Comparison of ENCODE assay signal across 21 cellular contexts in the genomic region with DNA sequence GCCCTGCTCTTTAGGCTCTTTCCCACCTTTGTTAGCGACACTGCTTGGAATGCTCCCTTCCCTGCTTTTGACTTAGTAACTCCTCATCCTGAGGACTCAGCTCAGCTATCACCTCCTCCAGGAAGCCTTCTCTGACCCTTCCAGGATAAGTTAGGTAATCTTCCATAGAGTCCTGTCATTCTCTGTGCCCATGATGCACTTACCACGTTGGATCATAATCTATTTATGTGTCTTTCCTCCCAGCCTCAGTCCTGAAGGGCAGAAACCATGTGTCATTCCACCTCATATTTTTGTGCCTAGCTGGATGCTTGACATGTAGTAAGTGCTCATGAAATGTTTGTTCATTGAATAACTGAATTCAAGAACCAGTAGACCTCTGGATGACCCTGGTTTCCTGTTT. TPM values are rescaled to one million over a fixed set of nuclear protein-coding genes. Genes with fewer than 3 reads are reported as not detected.
DNase-seq lines count a peak whose midpoint lies in the region; ATAC-seq, FAIRE-seq and TF ChIP-seq lines count a peak whose summit lies in the region.
"Had no signal": no experiment of that assay in that cellular context is flagged by ENCODE, and none has a peak within 500 bp of the region (broad histone marks: within the 10 kb centered on the region; RNA-seq: fewer than 3 reads in every experiment).

No MANE protein-coding gene starts in this region.

- no peak for TF ChIP-seq RAD21 in A549 (conservative IDR thresholded peaks at IDR 0.05 in 1 of 2, IDR thresholded peaks at IDR 0.05 in 1 of 2)

- no peak for ATAC-seq in A549
- no peak for ATAC-seq in CD4-positive, alpha-beta T cell (ENCODE audit: poor library complexity)
- peak; percentile 20 for ATAC-seq in activated CD8-positive, alpha-beta T cell treated with anti-CD3 and anti-CD28 coated beads, Interleukin-2, amount 10 ng/mL, durations not matched to agents 7 days and 5 days
- ATAC-seq: activated CD4-positive, CD25-positive, alpha-beta regulatory T cell treated with anti-CD3 and anti-CD28 coated beads, Interleukin-2, amount 50 U/mL, for 24 hours; sciatic nerve had no signal

- H3K4me3 ChIP-seq in A549 = no peak overlapping the region

- no peaks in the 10 kb centered on the region for H3K9me3 ChIP-seq in A549
- no peaks in the 10 kb centered on the region for H3K9me3 ChIP-seq in CD4-positive, alpha-beta T cell (ENCODE audit: control insufficient read depth, low read length)

- H3K4me1 Mint-ChIP-seq in CD4-positive, alpha-beta T cell (ENCODE audit: low read depth) = peaks cover 76% of the 10 kb centered on the region
- H3K4me1 Mint-ChIP-seq in activated CD8-positive, alpha-beta T cell treated with anti-CD3 and anti-CD28 coated beads, Interleukin-2, amount 10 ng/mL, durations not matched to agents 7 days and 5 days (ENCODE audit: low read depth) = peaks cover 73% of the 10 kb centered on the region
- H3K4me1 Mint-ChIP-seq in immature natural killer cell = peaks cover 0 to 1% of the 10 kb centered on the region in 2 donors

- H3K36me3 Mint-ChIP-seq in CD4-positive, alpha-beta T cell (ENCODE audit: low read depth) = peaks cover 61% of the 10 kb centered on the region
- H3K36me3 Mint-ChIP-seq in activated CD8-positive, alpha-beta T cell treated with anti-CD3 and anti-CD28 coated beads, Interleukin-2, amount 10 ng/mL, durations not matched to agents 7 days and 5 days (ENCODE audit: low read depth) = peaks cover 61% of the 10 kb centered on the region
- peaks cover 9 to 11% (median 9%) of the 10 kb centered on the region in 3 donors for H3K36me3 Mint-ChIP-seq in immature natural killer cell

- H3K9me3 Mint-ChIP-seq in CD4-positive, alpha-beta T cell = no peaks in the 10 kb centered on the region
- H3K9me3 Mint-ChIP-seq in activated CD8-positive, alpha-beta T cell treated with anti-CD3 and anti-CD28 coated beads, Interleukin-2, amount 10 ng/mL, durations not matched to agents 7 days and 5 days (ENCODE audit: insufficient read depth) = no peaks in the 10 kb centered on the region
- H3K9me3 Mint-ChIP-seq in immature natural killer cell = no peaks in the 10 kb centered on the region

- H3K4me1 ChIP-seq in A549 = peaks cover 15% of the 10 kb centered on the region

- H3K27me3 Mint-ChIP-seq in CD4-positive, alpha-beta T cell = no peaks in the 10 kb centered on the region
- H3K27me3 Mint-ChIP-seq in activated CD8-positive, alpha-beta T cell treated with anti-CD3 and anti-CD28 coated beads, Interleukin-2, amount 10 ng/mL, durations not matched to agents 7 days and 5 days (ENCODE audit: low read depth) = no peaks in the 10 kb centered on the region
- H3K27me3 Mint-ChIP-seq in immature natural killer cell (ENCODE audit: low read depth in 3 of 3) = peaks cover 0 to 38% (median 15%) of the 10 kb centered on the region in 3 donors

- no peak for TF ChIP-seq EP300 in A549 (IDR thresholded peaks at IDR 0.05)

- intact Hi-C loops in CD4-positive, alpha-beta T cell (cut with DNase I, micrococcal nuclease) = loop anchor here in 1 of 2 experiments (2.0 to 5.0 kb wide), 2 partner anchors 22 to 37 kb away; a partner anchor contains a TSS

- H3K4me3 Mint-ChIP-seq in CD4-positive, alpha-beta T cell = peak overlapping the region; percentile 47
- peak overlapping the region; percentile 12 for H3K4me3 Mint-ChIP-seq in activated CD8-positive, alpha-beta T cell treated with anti-CD3 and anti-CD28 coated beads, Interleukin-2, amount 10 ng/mL, durations not matched to agents 7 days and 5 days
- peak overlapping the region; percentile 29 to 82 (median 63) for H3K4me3 Mint-ChIP-seq in immature natural killer cell

- POLR2A ChIA-PET in A549 (lab: Yijun Ruan, JAX) (no interaction called here), GM10248 (lab: Yijun Ruan, JAX) (no interaction called here)
- POLR2A ChIA-PET in CD4-positive, alpha-beta T cell (lab: Charles Lee) = interaction anchor here (1.1 to 2.6 kb wide), 4 partner anchors 11 to 45 kb away, joined by 4 to 14 read pairs (median 4); no protein-coding TSS in a partner anchor
- POLR2A ChIA-PET in activated CD8-positive, alpha-beta T cell treated with anti-CD3 and anti-CD28 coated beads, Interleukin-2, amount 10 ng/mL, durations not matched to agents 7 days and 5 days (lab: Charles Lee) = interaction anchor here (1.1 kb wide), 1 partner anchor 12 kb away, joined by 3 read pairs; no protein-coding TSS in a partner anchor

- FAIRE-seq in A549 (lab: Jason Lieb, UNC) = no peak
- FAIRE-seq: GM18507, H54 had no signal

- DNase-seq in A549 (ENCODE audit: low read depth in 1 of 2, low spot score in 1 of 2) = no peak
- DNase-seq in CD4-positive, alpha-beta T cell = no peak
- DNase-seq in activated CD8-positive, alpha-beta T cell treated with anti-CD3 and anti-CD28 coated beads, Interleukin-2, amount 10 ng/mL, durations not matched to agents 7 days and 5 days = no peak
- no peak for DNase-seq in immature natural killer cell
- DNase-seq in C1 segment of cervical spinal cord (lab: John Stamatoyannopoulos, UW) = no peak
- no peak for DNase-seq in stimulated activated CD4-positive, alpha-beta T cell treated with anti-CD3 and anti-CD28 coated beads, Interleukin-4, amount 100 ng/mL, for 24 hours
- no peak for DNase-seq in NCI-H1417 (lab: John Stamatoyannopoulos, UW)
- DNase-seq in GM10248 (ENCODE audit: extremely low spot score) = no peak
- DNase-seq: activated T-cell treated with anti-CD3 and anti-CD28 coated beads, Interleukin-2, amount 50 U/mL, for 1 hour; AML-193; anterior cingulate cortex; foreskin fibroblast; NCI-H748 treated with DMSO at 0.1 percent for 48 hours; SIG-M5; stimulated activated CD4-positive, alpha-beta T cell treated with anti-CD3 and anti-CD28 coated beads, Interleukin-1b, Interleukin-23, amount 100 ng/mL, for 48 hours; T-helper 9 cell had no signal

- H3K27ac ChIP-seq in A549 = no peak overlapping the region
- H3K27ac ChIP-seq in CD4-positive, alpha-beta T cell (ENCODE audit: low read depth, low read length) = no peak overlapping the region
- H3K27ac ChIP-seq: HL-60 had no signal

- no peaks in the 10 kb centered on the region for H3K27me3 ChIP-seq in CD4-positive, alpha-beta T cell (ENCODE audit: control insufficient read depth, insufficient read depth, low read length)

- CTCF ChIA-PET in A549 (lab: Yijun Ruan, JAX) = no interaction called here
- CTCF ChIA-PET in CD4-positive, alpha-beta T cell (lab: Charles Lee) = no interaction called here
- CTCF ChIA-PET in activated CD8-positive, alpha-beta T cell treated with anti-CD3 and anti-CD28 coated beads, Interleukin-2, amount 10 ng/mL, durations not matched to agents 7 days and 5 days (lab: Charles Lee) = no interaction called here
- CTCF ChIA-PET in GM10248 (lab: Yijun Ruan, JAX) = interaction anchor here (1.0 kb wide), 1 partner anchor 37 kb away, joined by 3 read pairs; no protein-coding TSS in a partner anchor

- H3K27ac Mint-ChIP-seq in CD4-positive, alpha-beta T cell = peak overlapping the region; percentile 99
- H3K27ac Mint-ChIP-seq in activated CD8-positive, alpha-beta T cell treated with anti-CD3 and anti-CD28 coated beads, Interleukin-2, amount 10 ng/mL, durations not matched to agents 7 days and 5 days = peak overlapping the region; percentile 60
- peak overlapping the region; percentile 79 to 97 (median 90) for H3K27ac Mint-ChIP-seq in immature natural killer cell

- no peak for TF ChIP-seq POLR2A in A549 (IDR thresholded peaks at IDR 0.05; ENCODE audit: low read length)

- H3K4me2 ChIP-seq in A549 = no peak overlapping the region

- TF ChIP-seq CTCF in A549 (IDR thresholded peaks at IDR 0.05) (no peak), GM10248 (IDR thresholded peaks at IDR 0.05; ENCODE audit: control extremely low read depth, extremely low read depth, low read depth, missing control alignments) (no peak)
- TF ChIP-seq CTCF in CD4-positive, alpha-beta T cell (IDR thresholded peaks at IDR 0.05) = no peak

- 43% methylated on average over 2 of the region's 2 CpGs for WGBS in A549 (ENCODE audit: missing lambda C conversion rate)

TF ChIP-seq in A549, 52 proteins besides CTCF, POLR2A, EP300 and RAD21:
- TF ChIP-seq RCOR1 (IDR thresholded peaks at IDR 0.05; ENCODE audit: low read depth, low read length) (no peak), ZFP36 (IDR thresholded peaks at IDR 0.05; ENCODE audit: borderline replicate concordance, partially characterized antibody) (peak; percentile 24)

RNA-seq across cellular contexts. Expression of a gene that starts 37.4 kb away (rescaled TPM):
- polyA plus RNA-seq in A549 (2011; rRNA removed) (8.5 and 10.0 TPM in 2 replicates), A549 (2017; fragmentation: RNase III; extraction: RNeasy Plus Mini Kit Qiagen cat#74134 plus additional on column Dnase treatment) (9.4 to 12.0 TPM (median 10.2 TPM) in 3 replicates), immature natural killer cell (100 to 1,000 TPM; 231 to 451 (median 335) TPM)
- 5.0 and 5.5 TPM in 2 replicates for polyA plus RNA-seq in A549 (2012; cell fraction: cytosol; rRNA removed)
- polyA plus RNA-seq in A549 (2012; cell fraction: nucleus; rRNA removed) = 2.6 and 5.0 TPM in 2 replicates
- polyA minus RNA-seq in A549 (2011; rRNA and poly(A)+ RNA removed) = 8.9 and 15.3 TPM in 2 replicates
- 100 to 1,000 TPM; 378 to 385 TPM for total RNA-seq in CD4-positive, alpha-beta T cell
- total RNA-seq in activated CD8-positive, alpha-beta T cell treated with anti-CD3 and anti-CD28 coated beads, Interleukin-2, amount 10 ng/mL, durations not matched to agents 7 days and 5 days = 100 to 1,000 TPM; 318 to 343 TPM

Comparison
In these comparisons a context has a peak if more than half of its experiments do, and no peak if none do; other contexts are left out.
1. H3K4me3 Mint-ChIP-seq: peak in every context shown above with its lines; median percentile 63 in immature natural killer cell; 47 in CD4-positive, alpha-beta T cell; 12 in activated CD8-positive, alpha-beta T cell treated with anti-CD3 and anti-CD28 coated beads, Interleukin-2, amount 10 ng/mL, durations not matched to agents 7 days and 5 days.
2. POLR2A ChIA-PET loops: an anchor here in CD4-positive, alpha-beta T cell (1.1 to 2.6 kb wide) and activated CD8-positive, alpha-beta T cell treated with anti-CD3 and anti-CD28 coated beads, Interleukin-2, amount 10 ng/mL, durations not matched to agents 7 days and 5 days (1.1 kb wide); none called in A549 and GM10248.